18 cellular contexts compared by ENCODE assay signal in genomic region chr1:85587846-85588245, GRCh38. TPM values are rescaled to one million over a fixed set of nuclear protein-coding genes. Genes with fewer than 3 reads are reported as not detected.
"Had no signal": no experiment of that assay in that cellular context is flagged by ENCODE, and none has a peak within 500 bp of the region (broad histone marks: within the 10 kb centered on the region; RNA-seq: fewer than 3 reads in every experiment).

No MANE protein-coding gene starts in this region.

- DNase-seq: activated B cell treated with CpG ODN at 0.5 μM for 24 hours; activated CD4-positive, alpha-beta memory T cell treated with anti-CD3 and anti-CD28 coated beads, Interleukin-2, amount 10 ng/mL, durations not matched to agents 7 days and 5 days; activated CD4-positive, alpha-beta T cell treated with anti-CD3 and anti-CD28 coated beads for 4 hours; activated CD8-positive, alpha-beta memory T cell treated with anti-CD3 and anti-CD28 coated beads, Interleukin-2, amount 10 ng/mL, durations not matched to agents 7 days and 5 days; activated naive CD4-positive, alpha-beta T cell; activated naive CD8-positive, alpha-beta T cell treated with anti-CD3 and anti-CD28 coated beads, Interleukin-2, amount 10 ng/mL, durations not matched to agents 7 days and 5 days; amygdala; caudate nucleus; effector memory CD8-positive, alpha-beta T cell; midbrain; occipital lobe; retina; stimulated activated CD4-positive, alpha-beta T cell treated with anti-CD3 and anti-CD28 coated beads, Interleukin-12 subunit alpha, Interleukin-12 subunit beta, amount 100 ng/mL, for 4 hours; stimulated activated CD4-positive, alpha-beta T cell treated with anti-CD3 and anti-CD28 coated beads, Interleukin-1b, Interleukin-23, amount 100 ng/mL, for 48 hours; stimulated activated naive CD4-positive, alpha-beta T cell treated with Interleukin-2 at 50 U/mL for 16 hours; transverse colon had no signal

- H3K9me3 ChIP-seq: vagina had no signal

- H3K27me3 ChIP-seq: hepatocyte, transverse colon, vagina had no signal

- H3K4me3 ChIP-seq: hepatocyte, transverse colon, vagina had no signal

- H3K27ac ChIP-seq: hepatocyte, transverse colon, vagina had no signal

- H3K36me3 ChIP-seq: transverse colon, vagina had no signal

- H3K4me2 ChIP-seq: hepatocyte had no signal

- H2AFZ ChIP-seq: hepatocyte had no signal

- H3K4me1 ChIP-seq: transverse colon had no signal

RNA-seq across cellular contexts. Expression of gene CCN1, which starts 7.3 kb away (rescaled TPM):
- total RNA-seq: activated B cell treated with CpG ODN at 0.5 μM for 24 hours; activated CD4-positive, alpha-beta memory T cell treated with anti-CD3 and anti-CD28 coated beads, Interleukin-2, amount 10 ng/mL, durations not matched to agents 7 days and 5 days; activated CD8-positive, alpha-beta memory T cell treated with anti-CD3 and anti-CD28 coated beads, Interleukin-2, amount 10 ng/mL, durations not matched to agents 7 days and 5 days; activated naive CD8-positive, alpha-beta T cell treated with anti-CD3 and anti-CD28 coated beads, Interleukin-2, amount 10 ng/mL, durations not matched to agents 7 days and 5 days had no signal
